10 cellular contexts compared by ENCODE assay signal in genomic region chr5:78699565-78700143, GRCh38. TPM values are rescaled to one million over a fixed set of nuclear protein-coding genes. Genes with fewer than 3 reads are reported as not detected.
A peak's percentile ranks its signal among the peaks of the same experiment; 100 is the strongest.
DNase-seq lines count a peak whose midpoint lies in the region; ATAC-seq and TF ChIP-seq lines count a peak whose summit lies in the region.
"Had no signal": no experiment of that assay in that cellular context is flagged by ENCODE, and none has a peak within 500 bp of the region (broad histone marks: within the 10 kb centered on the region; RNA-seq: fewer than 3 reads in every experiment).

No MANE protein-coding gene starts in this region.

- H3K4me3 ChIP-seq in PC-9 (peak overlapping the region; percentile 37; the same call in 1 of the 2 replicates), esophagus (ENCODE audit: low read depth in 1 of 2, low read length in 2 of 2) (no peak overlapping the region), esophagus muscularis mucosa (no peak overlapping the region)

- no peaks in the 10 kb centered on the region for H3K79me2 ChIP-seq in PC-9 (ENCODE audit: low read depth)

- H3K36me3 ChIP-seq in PC-9 (ENCODE audit: low read depth) (no peaks in the 10 kb centered on the region), esophagus (ENCODE audit: control insufficient read depth in 2 of 2, insufficient read depth in 2 of 2, low read length in 1 of 2) (no peaks in the 10 kb centered on the region), esophagus muscularis mucosa (no peaks in the 10 kb centered on the region)

- H3K27me3 Mint-ChIP-seq in endothelial cell (ENCODE audit: unreplicated experiment), result no peaks in the 10 kb centered on the region

- H3K36me3 Mint-ChIP-seq in endothelial cell (ENCODE audit: low read depth, unreplicated experiment), result peaks cover 6% of the 10 kb centered on the region
- H3K36me3 Mint-ChIP-seq: activated naive CD8-positive, alpha-beta T cell treated with anti-CD3 and anti-CD28 coated beads for 36 hours had no signal

- H3F3A ChIP-seq in PC-9 (ENCODE audit: insufficient read depth, low read depth), result peaks cover 34% of the 10 kb centered on the region

- CTCF ChIA-PET in PC-9 (lab: Charles Lee), result interaction anchor here (0.6 to 0.8 kb wide), 2 partner anchors 232 to 445 kb away, joined by 3 read pairs; no protein-coding TSS in a partner anchor

- TF ChIP-seq CTCF in PC-9 (conservative IDR thresholded peaks at IDR 0.05) (no peak), endothelial cell (IDR thresholded peaks at IDR 0.05; ENCODE audit: unreplicated experiment) (no peak), esophagus muscularis mucosa (IDR thresholded peaks at IDR 0.05) (no peak)

- WGBS in esophagus, 2 donors, result 46 to 52% methylated on average over 6 of the region's 6 CpGs
- WGBS in esophagus muscularis mucosa, result 79% methylated on average over 6 of the region's 6 CpGs

- H3K4me1 ChIP-seq in PC-9 (replicated peaks; ENCODE audit: insufficient read depth) (peaks cover 38% of the 10 kb centered on the region), esophagus (ENCODE audit: control insufficient read depth in 2 of 2, insufficient read depth in 2 of 2, low read length in 1 of 2) (peaks cover 2 to 7% of the 10 kb centered on the region in 2 donors), esophagus muscularis mucosa (peaks cover 0 to 8% (median 0%) of the 10 kb centered on the region in 4 donors)

- H3K27ac Mint-ChIP-seq in endothelial cell (ENCODE audit: unreplicated experiment), result no peak overlapping the region
- H3K27ac Mint-ChIP-seq: activated naive CD8-positive, alpha-beta T cell treated with anti-CD3 and anti-CD28 coated beads for 36 hours had no signal

- no peaks in the 10 kb centered on the region for H3K27me3 ChIP-seq in PC-9 (ENCODE audit: insufficient read depth, low read depth)
- no peaks in the 10 kb centered on the region for H3K27me3 ChIP-seq in esophagus (ENCODE audit: control insufficient read depth in 1 of 2, insufficient read depth in 2 of 2, low read length in 2 of 2)
- H3K27me3 ChIP-seq in esophagus muscularis mucosa, result no peaks in the 10 kb centered on the region

- intact Hi-C loops in PC-9 (cut with micrococcal nuclease; ENCODE audit: unreplicated experiment) (loop anchor here (5.0 to 10.0 kb wide), 2 partner anchors 185 to 1548 kb away; no protein-coding TSS in a partner anchor), esophagus muscularis mucosa (cut with DNase I) (no loop called here)

- H3K9me2 ChIP-seq in PC-9 (ENCODE audit: insufficient read depth), result no peaks in the 10 kb centered on the region

- peak; percentile 100 for DNase-seq in ELR (ENCODE audit: low read depth)
- peak; percentile 85 to 98 for DNase-seq in PC-9
- DNase-seq in retina, result peak; percentile 7
- DNase-seq in endothelial cell (ENCODE audit: low spot score), result no peak
- no peak for DNase-seq in esophagus muscularis mucosa (ENCODE audit: extremely low spot score)
- no peak for DNase-seq in mucosa of gallbladder (ENCODE audit: low spot score)
- DNase-seq: activated naive CD8-positive, alpha-beta T cell treated with anti-CD3 and anti-CD28 coated beads for 36 hours; left ventricle myocardium superior had no signal

- BruUV-seq in PC-9 (replicated peaks; lab: Mats Ljungman, UMichigan), result TSS peak; percentile 89

- no peak for TF ChIP-seq POLR2A in esophagus muscularis mucosa (IDR thresholded peaks at IDR 0.05; ENCODE audit: low read depth)

- H3K9me3 ChIP-seq in PC-9 (ENCODE audit: insufficient read depth, low read depth) (peaks cover 5% of the 10 kb centered on the region; the same call in 1 of the 2 replicates), esophagus (ENCODE audit: control insufficient read depth in 2 of 2, insufficient read depth in 1 of 2, low read depth in 1 of 2, low read length in 1 of 2) (no peaks in the 10 kb centered on the region), esophagus muscularis mucosa (no peaks in the 10 kb centered on the region)

- TF ChIP-seq EP300 in esophagus muscularis mucosa (IDR thresholded peaks at IDR 0.05), result no peak

- peak overlapping the region; percentile 99 for H3K27ac ChIP-seq in PC-9
- peak overlapping the region; percentile 22 to 80 for H3K27ac ChIP-seq in esophagus (ENCODE audit: low read depth in 2 of 2, low read length in 1 of 2)
- H3K27ac ChIP-seq in esophagus muscularis mucosa (replicated peaks in 1 of 4), result no peak overlapping the region

- POLR2A ChIA-PET in PC-9 (lab: Charles Lee; ENCODE audit: unreplicated experiment), result interaction anchor here (0.6 to 0.7 kb wide), 3 partner anchors 28 to 181 kb away, joined by 3 to 4 read pairs (median 3); partner anchors contain the start of gene LHFPL2

- peak overlapping the region; percentile 57 for H3K4me2 ChIP-seq in PC-9

- no peak overlapping the region for H3K4me3 Mint-ChIP-seq in endothelial cell (ENCODE audit: unreplicated experiment)
- H3K4me3 Mint-ChIP-seq: activated naive CD8-positive, alpha-beta T cell treated with anti-CD3 and anti-CD28 coated beads for 36 hours had no signal

- no peaks in the 10 kb centered on the region for H3K9me3 Mint-ChIP-seq in endothelial cell (ENCODE audit: unreplicated experiment)
- H3K9me3 Mint-ChIP-seq: activated naive CD8-positive, alpha-beta T cell treated with anti-CD3 and anti-CD28 coated beads for 36 hours had no signal

- 0 out of 2 replicates have a peak overlapping the region, but pooled peaks have one; percentile 3 for H2AFZ ChIP-seq in PC-9

- H3K4me1 Mint-ChIP-seq in endothelial cell (ENCODE audit: unreplicated experiment), result no peaks in the 10 kb centered on the region
- H3K4me1 Mint-ChIP-seq: activated naive CD8-positive, alpha-beta T cell treated with anti-CD3 and anti-CD28 coated beads for 36 hours had no signal

- ATAC-seq in GM18858 (IDR thresholded peaks at IDR 0.05; ENCODE audit: unreplicated experiment), result no peak
- ATAC-seq: left ventricle myocardium superior had no signal

- no peaks in the 10 kb centered on the region for H4K20me1 ChIP-seq in PC-9 (ENCODE audit: insufficient read depth)

RNA-seq across cellular contexts. Expression of gene LHFPL2, which starts 51.1 kb away (rescaled TPM):
- 10.1 and 14.0 TPM in 2 replicates for total RNA-seq in PC-9 (2021)
- 1 to 10 TPM in 1 of 2 donors, under 1 TPM in 1; 0.84 to 1.4 TPM for polyA plus RNA-seq in esophagus
- 47.6 TPM for total RNA-seq in endothelial cell (ENCODE audit: unreplicated experiment)
- 10 to 100 TPM; 24.1 to 40.9 (median 28.1) TPM for total RNA-seq in esophagus muscularis mucosa
- total RNA-seq in mucosa of gallbladder, result 22.5 TPM

Comparison
In these comparisons a context has a peak if more than half of its experiments do, and no peak if none do; other contexts are left out.
1. DNase-seq: peak in ELR (single experiment), PC-9 (2 of 2) and retina (single experiment); none in endothelial cell (single experiment), esophagus muscularis mucosa (single experiment) and mucosa of gallbladder (single experiment).
2. H3K27ac ChIP-seq: peak in PC-9 (single experiment) and esophagus (2 of 2); none in esophagus muscularis mucosa (0 of 4).